In the genomic region with DNA sequence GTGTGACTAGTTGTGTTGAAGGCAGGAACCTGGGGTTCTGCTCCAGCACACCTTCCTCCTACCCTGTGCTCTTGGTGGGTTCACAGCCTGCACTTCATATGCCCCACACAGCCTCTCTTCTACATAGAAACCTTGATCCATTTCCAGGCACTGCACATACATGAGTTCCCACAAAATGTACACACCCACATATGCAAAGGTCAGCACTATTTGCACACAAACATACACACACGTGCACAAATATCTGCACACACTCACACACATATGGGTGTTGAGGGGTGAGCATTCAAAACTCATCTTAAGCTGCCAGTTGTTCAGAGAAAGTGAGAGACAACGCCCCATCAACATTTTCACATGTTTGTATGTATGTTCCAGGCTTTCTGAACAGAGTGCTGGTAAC, we compare ENCODE assay signal across 26 cellular contexts.
DNase-seq lines count a peak whose midpoint lies in the region; ATAC-seq, FAIRE-seq and TF ChIP-seq lines count a peak whose summit lies in the region.
"Had no signal": no experiment of that assay in that cellular context is flagged by ENCODE, and none has a peak within 500 bp of the region (broad histone marks: within the 10 kb centered on the region; RNA-seq: fewer than 3 reads in every experiment).

No MANE protein-coding gene starts in this region.

- H2AFZ ChIP-seq in HepG2 (ENCODE audit: low read length) = no peak overlapping the region
- H2AFZ ChIP-seq in neural progenitor cell (replicated peaks) = no peak overlapping the region
- H2AFZ ChIP-seq: GM23338 had no signal

- POLR2A ChIA-PET in HepG2 (lab: Yijun Ruan, JAX) = no interaction called here

- H3K9ac ChIP-seq in HepG2 (ENCODE audit: insufficient read depth, low read depth, low read length) (no peak overlapping the region), neural progenitor cell (no peak overlapping the region)
- H3K9ac ChIP-seq: BLaER1 treated with 17β-estradiol and CSF1 and Interleukin-3, amounts not matched to agents 10 nM and 100 nM had no signal

- H3K9me3 ChIP-seq in HepG2 (ENCODE audit: low read length) (no peaks in the 10 kb centered on the region), right lobe of liver (no peaks in the 10 kb centered on the region), esophagus muscularis mucosa (peaks cover 0 to 16% (median 0%) of the 10 kb centered on the region in 4 donors), neural progenitor cell (ENCODE audit: low read depth) (no peaks in the 10 kb centered on the region)
- H3K9me3 ChIP-seq: BE2C had no signal

- H3K79me2 ChIP-seq in HepG2 (ENCODE audit: insufficient read depth, low read length) = no peaks in the 10 kb centered on the region
- H3K79me2 ChIP-seq in neural progenitor cell (ENCODE audit: low read depth) = no peaks in the 10 kb centered on the region

- WGBS in HepG2 (ENCODE audit: low lambda C conversion rate) = 0% methylated on average over 2 of the region's 2 CpGs
- 25% methylated on average over 2 of the region's 2 CpGs for WGBS in right lobe of liver (ENCODE audit: insufficient coverage, low coverage, low lambda C conversion rate, missing lambda C conversion rate)
- WGBS in esophagus muscularis mucosa = 51% methylated on average over 2 of the region's 2 CpGs

- H3K27me3 ChIP-seq in HepG2 (ENCODE audit: control insufficient read depth in 1 of 2, insufficient read depth in 2 of 2, low read length in 2 of 2) = peaks cover 2 to 21% of the 10 kb centered on the region in 2 experiments; a peak in 3 of 5 replicates
- H3K27me3 ChIP-seq in right lobe of liver = no peaks in the 10 kb centered on the region
- peaks cover 0 to 10% (median 0%) of the 10 kb centered on the region in 4 donors for H3K27me3 ChIP-seq in esophagus muscularis mucosa
- no peaks in the 10 kb centered on the region for H3K27me3 ChIP-seq in neural progenitor cell
- H3K27me3 ChIP-seq: BE2C; BLaER1 treated with 17β-estradiol and CSF1 and Interleukin-3, amounts not matched to agents 10 nM and 100 nM had no signal

- H3K4me1 Mint-ChIP-seq in mesothelial cell of epicardium (peaks cover 20% of the 10 kb centered on the region), neural progenitor cell (peaks cover 3% of the 10 kb centered on the region)
- H3K4me1 Mint-ChIP-seq: CD14-positive monocyte; CD8-positive, alpha-beta memory T cell; GM23338; H9 had no signal

- no peak for TF ChIP-seq POLR2A in HepG2 (IDR thresholded peaks at IDR 0.05; ENCODE audit: insufficient read depth in 1 of 2, low read depth in 2 of 2, low read length in 2 of 2)
- no peak for TF ChIP-seq POLR2A in right lobe of liver (IDR thresholded peaks at IDR 0.05)
- TF ChIP-seq POLR2A in esophagus muscularis mucosa (IDR thresholded peaks at IDR 0.05; ENCODE audit: low read depth) = no peak

- H3K4me1 ChIP-seq in HepG2 (ENCODE audit: insufficient read depth, low read length) (no peaks in the 10 kb centered on the region), right lobe of liver (no peaks in the 10 kb centered on the region), esophagus muscularis mucosa (no peaks in the 10 kb centered on the region), neural progenitor cell (no peaks in the 10 kb centered on the region)
- H3K4me1 ChIP-seq: BE2C had no signal

- intact Hi-C loops in HepG2 (cut with micrococcal nuclease; ENCODE audit: unreplicated experiment) = no loop called here
- intact Hi-C loops in right lobe of liver (cut with DNase I) = no loop called here
- intact Hi-C loops in esophagus muscularis mucosa (cut with DNase I) = no loop called here

- H3K9me3 Mint-ChIP-seq in mesothelial cell of epicardium (peaks cover 14% of the 10 kb centered on the region), neural progenitor cell (peaks cover 3% of the 10 kb centered on the region)

- H3F3A ChIP-seq in neural progenitor cell (ENCODE audit: low read depth) = no peaks in the 10 kb centered on the region

- CTCF ChIA-PET in HepG2 (lab: Yijun Ruan, JAX; ENCODE audit: low intra/inter-chr PET ratio, low total read pairs) = no interaction called here

- H3K36me3 Mint-ChIP-seq in mesothelial cell of epicardium (no peaks in the 10 kb centered on the region), neural progenitor cell (no peaks in the 10 kb centered on the region)
- H3K36me3 Mint-ChIP-seq: CD14-positive monocyte; CD8-positive, alpha-beta memory T cell had no signal

- H3K27me3 Mint-ChIP-seq in mesothelial cell of epicardium (ENCODE audit: low read depth) (no peaks in the 10 kb centered on the region), neural progenitor cell (ENCODE audit: insufficient read depth, low read depth) (peaks cover 10% of the 10 kb centered on the region)

- no peak overlapping the region for H3K4me3 ChIP-seq in HepG2 (replicated peaks in 1 of 3; ENCODE audit: insufficient read depth in 1 of 3, low read depth in 2 of 3, low read length in 3 of 3)
- H3K4me3 ChIP-seq in right lobe of liver = no peak overlapping the region
- H3K4me3 ChIP-seq in esophagus muscularis mucosa = no peak overlapping the region
- H3K4me3 ChIP-seq in neural progenitor cell = no peak overlapping the region
- H3K4me3 ChIP-seq: BLaER1 treated with 17β-estradiol and CSF1 and Interleukin-3, amounts not matched to agents 10 nM and 100 nM; GM23338 had no signal

- no peaks in the 10 kb centered on the region for H4K20me1 ChIP-seq in HepG2 (ENCODE audit: insufficient read depth, low read length)
- no peaks in the 10 kb centered on the region for H4K20me1 ChIP-seq in neural progenitor cell (ENCODE audit: low read depth)
- H4K20me1 ChIP-seq: BLaER1 treated with 17β-estradiol and CSF1 and Interleukin-3, amounts not matched to agents 10 nM and 100 nM had no signal

- H3K4me2 ChIP-seq in HepG2 (ENCODE audit: low read depth, low read length) = no peak overlapping the region
- no peak overlapping the region for H3K4me2 ChIP-seq in neural progenitor cell
- H3K4me2 ChIP-seq: BLaER1 treated with 17β-estradiol and CSF1 and Interleukin-3, amounts not matched to agents 10 nM and 100 nM; GM23338 had no signal

- TF ChIP-seq EP300 in HepG2 (IDR thresholded peaks at IDR 0.05; ENCODE audit: low read depth in 2 of 2, low read length in 2 of 2) (no peak), HepG2 (CRISPR knock-in tag; IDR thresholded peaks at IDR 0.05; ENCODE audit: borderline replicate concordance) (no peak), esophagus muscularis mucosa (IDR thresholded peaks at IDR 0.05) (no peak)

- H3K27ac ChIP-seq in HepG2 (ENCODE audit: extremely low read length, insufficient read depth, low read length) (no peak overlapping the region), right lobe of liver (no peak overlapping the region), esophagus muscularis mucosa (replicated peaks in 1 of 4) (no peak overlapping the region), neural progenitor cell (no peak overlapping the region)
- H3K27ac ChIP-seq: 22Rv1; BLaER1 treated with 17β-estradiol and CSF1 and Interleukin-3, amounts not matched to agents 10 nM and 100 nM had no signal

- H3K4me3 Mint-ChIP-seq in mesothelial cell of epicardium (no peak overlapping the region), neural progenitor cell (no peak overlapping the region)
- H3K4me3 Mint-ChIP-seq: CD14-positive monocyte; CD4-positive, alpha-beta T cell; CD8-positive, alpha-beta memory T cell; GM23338; H9 had no signal

- in situ Hi-C loops in HepG2 (cut with HindIII; ENCODE audit: extremely low pct_ligation_motif_present, low pct_unique_long_range_greater_than_20kb) = no loop called here

- ATAC-seq in HepG2 (no peak), right lobe of liver (no peak)
- ATAC-seq in activated CD4-positive, CD25-positive, alpha-beta regulatory T cell treated with anti-CD3 and anti-CD28 coated beads, Interleukin-2, amount 50 U/mL, for 24 hours = no peak
- ATAC-seq: GM23338, HCT116 had no signal

- DNase-seq in HepG2 (ENCODE audit: low spot score) = no peak
- no peak for DNase-seq in right lobe of liver
- peak; percentile 29 for DNase-seq in esophagus muscularis mucosa (ENCODE audit: extremely low spot score)
- DNase-seq in mesothelial cell of epicardium (ENCODE audit: low spot score in 2 of 2, unreplicated experiment in 2 of 2) = peak in 1 of 2 experiments; percentile 17
- no peak for DNase-seq in NCI-H2081 treated with DMSO at 0.1 percent for 48 hours (lab: John Stamatoyannopoulos, UW)
- DNase-seq in neural progenitor cell (ENCODE audit: low spot score) = no peak
- DNase-seq: ACHN; AML-193; BE2C; CD4-positive, alpha-beta T cell; CD8-positive, alpha-beta memory T cell; DMS 273 treated with DMSO at 0.1 percent for 48 hours; DMS53; DMS79 treated with DMSO at 0.1 percent for 48 hours; GF-D8; H9 had no signal

- BruUV-seq in HepG2 (replicated peaks; lab: Mats Ljungman, UMichigan) = no TSS peak

- H3K36me3 ChIP-seq in HepG2 (replicated peaks in 1 of 2; ENCODE audit: control insufficient read depth in 1 of 2, insufficient read depth in 2 of 2, low read length in 2 of 2) = no peaks in the 10 kb centered on the region
- no peaks in the 10 kb centered on the region for H3K36me3 ChIP-seq in right lobe of liver
- no peaks in the 10 kb centered on the region for H3K36me3 ChIP-seq in esophagus muscularis mucosa
- no peaks in the 10 kb centered on the region for H3K36me3 ChIP-seq in neural progenitor cell
- H3K36me3 ChIP-seq: BE2C; BLaER1 treated with 17β-estradiol and CSF1 and Interleukin-3, amounts not matched to agents 10 nM and 100 nM had no signal

- H3K27ac Mint-ChIP-seq in mesothelial cell of epicardium = peak overlapping the region; percentile 40
- H3K27ac Mint-ChIP-seq in neural progenitor cell = no peak overlapping the region
- H3K27ac Mint-ChIP-seq: CD14-positive monocyte; CD4-positive, alpha-beta T cell; GM23338; H9 had no signal

- TF ChIP-seq CTCF in HepG2 (CRISPR knock-in tag; IDR thresholded peaks at IDR 0.05) = no peak
- no peak for TF ChIP-seq CTCF in right lobe of liver (IDR thresholded peaks at IDR 0.05)
- no peak for TF ChIP-seq CTCF in esophagus muscularis mucosa (IDR thresholded peaks at IDR 0.05)
- no peak for TF ChIP-seq CTCF in mesothelial cell of epicardium (IDR thresholded peaks at IDR 0.05; ENCODE audit: unreplicated experiment)
- TF ChIP-seq CTCF in neural progenitor cell (IDR thresholded peaks at IDR 0.05) = no peak

- FAIRE-seq in HepG2 (lab: Jason Lieb, UNC) = no peak
- FAIRE-seq: A204.1, D721Med, GM12891, GM18507 had no signal

- TF ChIP-seq RAD21 in HepG2 (CRISPR knock-in tag; IDR thresholded peaks at IDR 0.05) = no peak

TF ChIP-seq in HepG2, 621 proteins besides CTCF, POLR2A, EP300 and RAD21:
- TF ChIP-seq YY1 (IDR thresholded peaks at IDR 0.05; ENCODE audit: insufficient read depth, insufficient replicate concordance, low read depth, low read length) = no peak
- peak; percentile 87 for TF ChIP-seq MAFF (IDR thresholded peaks at IDR 0.05; ENCODE audit: low read depth, low read length)
- TF ChIP-seq ZBTB8A (CRISPR knock-in tag; IDR thresholded peaks at IDR 0.05; ENCODE audit: borderline replicate concordance, low read depth) = no peak
- no peak for TF ChIP-seq KAT7 (CRISPR knock-in tag; IDR thresholded peaks at IDR 0.05; ENCODE audit: borderline replicate concordance)
- no peak for TF ChIP-seq PAF1 (CRISPR knock-in tag; IDR thresholded peaks at IDR 0.05)
- TF ChIP-seq MAFK (conservative IDR thresholded peaks at IDR 0.05 in 1 of 2, IDR thresholded peaks at IDR 0.05 in 1 of 2; ENCODE audit: low read length in 2 of 2) = peak; percentile 80 to 92
